Comparison of ENCODE assay signal across 8 cellular contexts in genomic region chr17:7834891-7835817, GRCh38. TPM values are rescaled to one million over a fixed set of nuclear protein-coding genes. Genes with fewer than 3 reads are reported as not detected.
A peak's percentile ranks its signal among the peaks of the same experiment; 100 is the strongest.
DNase-seq lines count a peak whose midpoint lies in the region; ATAC-seq, FAIRE-seq and TF ChIP-seq lines count a peak whose summit lies in the region.

No MANE protein-coding gene starts in this region.

- H3K27me3 ChIP-seq in mammary epithelial cell (ENCODE audit: insufficient read depth, low read length) (no peaks in the 10 kb centered on the region), skeletal muscle tissue (ENCODE audit: control insufficient read depth in 3 of 3, insufficient read depth in 3 of 3, low read length in 3 of 3) (no peaks in the 10 kb centered on the region)

- TF ChIP-seq RAD21 in A549 (conservative IDR thresholded peaks at IDR 0.05 in 1 of 2, IDR thresholded peaks at IDR 0.05 in 1 of 2) = peak; percentile 83 to 88

- H3K4me3 ChIP-seq in A549 (peak overlapping the region; percentile 60), WI38 (ENCODE audit: low read depth, low read length) (peak overlapping the region; percentile 79), mammary epithelial cell (replicated peaks in 1 of 3; ENCODE audit: insufficient read depth in 1 of 3, low read depth in 2 of 3, low read length in 3 of 3) (peak overlapping the region; percentile 69 to 94 (median 76)), skeletal muscle tissue (ENCODE audit: low read length in 3 of 3) (peak overlapping the region; percentile 83 to 98 (median 97))

- TF ChIP-seq CTCF in A549 (IDR thresholded peaks at IDR 0.05) = peak; percentile 87
- TF ChIP-seq CTCF in WI38 (IDR thresholded peaks at IDR 0.05; ENCODE audit: low read depth, low read length) = peak; percentile 80
- peak; percentile 52 to 90 for TF ChIP-seq CTCF in mammary epithelial cell (conservative IDR thresholded peaks at IDR 0.05 in 1 of 2, IDR thresholded peaks at IDR 0.05 in 1 of 2; ENCODE audit: extremely low read depth in 1 of 2, insufficient read depth in 1 of 2, low read depth in 1 of 2, low read length in 2 of 2)

- H3K4me1 ChIP-seq in A549 (peaks cover 35% of the 10 kb centered on the region), mammary epithelial cell (ENCODE audit: insufficient read depth, low read length) (peaks cover 43% of the 10 kb centered on the region), skeletal muscle tissue (ENCODE audit: control insufficient read depth in 3 of 3, insufficient read depth in 3 of 3, low read length in 3 of 3) (peaks cover 38 to 51% (median 40%) of the 10 kb centered on the region in 3 donors)

- 2% methylated on average over 53 of the region's 75 CpGs for WGBS in A549 (ENCODE audit: missing lambda C conversion rate)
- 3% methylated on average over 8 of the region's 75 CpGs for WGBS in mammary epithelial cell (ENCODE audit: low coverage, missing lambda C conversion rate)

- in situ Hi-C loops in mammary epithelial cell (cut with MboI; ENCODE audit: low sequenced_read_pairs in 2 of 2) = no loop called here

- CTCF ChIA-PET in A549 (lab: Yijun Ruan, JAX) (interaction anchor here (0.7 to 25.1 kb wide), 39 partner anchors 5 to 559 kb away, joined by 3 to 677 read pairs (median 4); partner anchors contain the start of genes KDM6B, NAA38, RNF227 and TMEM88), mammary epithelial cell (lab: Charles Lee; ENCODE audit: low non-redundant PET) (interaction anchor here (0.7 to 0.9 kb wide), 3 partner anchors 10 to 97 kb away, joined by 3 to 5 read pairs (median 4); partner anchors contain the start of genes CNTROB and TRAPPC1)

- no peak for TF ChIP-seq EP300 in A549 (IDR thresholded peaks at IDR 0.05)

- FAIRE-seq in A549 (lab: Jason Lieb, UNC) = peak; percentile 84

- DNase-seq in A549 (ENCODE audit: low read depth in 1 of 2, low spot score in 1 of 2) (peak; percentile 99), NCI-H2227 treated with DMSO at 0.1 percent for 48 hours (lab: John Stamatoyannopoulos, UW) (peak; percentile 87), mammary epithelial cell (peak; percentile 98), iPS-NIHi11 (ENCODE audit: low spot score) (peak; percentile 87)

- POLR2A ChIA-PET in A549 (lab: Yijun Ruan, JAX) = interaction anchor here (0.6 to 6.7 kb wide), 7 partner anchors 8 to 50 kb away, joined by 3 to 44 read pairs (median 6); partner anchors contain the start of genes CYB5D1 and NAA38

- H3K4me2 ChIP-seq in A549 (peak overlapping the region; percentile 96), mammary epithelial cell (ENCODE audit: insufficient read depth, low read depth, low read length) (peak overlapping the region; percentile 98)

- H3K79me2 ChIP-seq in mammary epithelial cell (ENCODE audit: insufficient read depth, low read length) = peaks cover 6% of the 10 kb centered on the region

- peak; percentile 39 for TF ChIP-seq POLR2A in A549 (IDR thresholded peaks at IDR 0.05; ENCODE audit: low read length)

- dilution Hi-C loops in mammary epithelial cell (cut with HindIII; ENCODE audit: low sequenced_read_pairs) = no loop called here

- peak; percentile 58 to 73 for ATAC-seq in A549
- peak; percentile 29 for ATAC-seq in GM18861 (IDR thresholded peaks at IDR 0.05; ENCODE audit: unreplicated experiment)
- peak; percentile 45 for ATAC-seq in HG03175 (IDR thresholded peaks at IDR 0.05; ENCODE audit: unreplicated experiment)

- TSS peak; percentile 37 for BruUV-seq in mammary epithelial cell (replicated peaks; lab: Mats Ljungman, UMichigan)

- H3K9ac ChIP-seq in mammary epithelial cell (ENCODE audit: insufficient read depth, low read length) (peak overlapping the region; percentile 95), skeletal muscle tissue (ENCODE audit: low read depth in 1 of 3, low read length in 3 of 3) (peak overlapping the region; percentile 96 to 100 (median 99))

- H4K20me1 ChIP-seq in mammary epithelial cell (ENCODE audit: insufficient read depth, low read length) = no peaks in the 10 kb centered on the region

- H3K27ac ChIP-seq in A549 (peak overlapping the region; percentile 82 to 89), mammary epithelial cell (ENCODE audit: insufficient read depth, low read depth, low read length) (peak overlapping the region; percentile 97), skeletal muscle tissue (ENCODE audit: low read depth, low read length) (peak overlapping the region; percentile 100)

- H3K9me3 ChIP-seq in A549 (no peaks in the 10 kb centered on the region), mammary epithelial cell (replicated peaks; ENCODE audit: insufficient read depth, low read length) (no peaks in the 10 kb centered on the region), skeletal muscle tissue (ENCODE audit: control insufficient read depth in 3 of 3, low read length in 3 of 3) (no peaks in the 10 kb centered on the region)

- H2AFZ ChIP-seq in mammary epithelial cell (ENCODE audit: low read depth, low read length) = peak overlapping the region; percentile 94

- H3K36me3 ChIP-seq in mammary epithelial cell (ENCODE audit: insufficient read depth, low read length) (no peaks in the 10 kb centered on the region), skeletal muscle tissue (ENCODE audit: control insufficient read depth in 3 of 3, insufficient read depth in 3 of 3, low read length in 3 of 3) (peaks cover 0 to 3% (median 0%) of the 10 kb centered on the region in 3 donors)

- intact Hi-C loops in mammary epithelial cell (cut with micrococcal nuclease) = loop anchor here (1.0 to 2.0 kb wide), 6 partner anchors 16 to 222 kb away; partner anchors contain the start of genes CHD3, DNAH2 and TP53

TF ChIP-seq in A549, 52 proteins besides CTCF, POLR2A, EP300 and RAD21 (continues in another document):
- TF ChIP-seq, protein P1, sequence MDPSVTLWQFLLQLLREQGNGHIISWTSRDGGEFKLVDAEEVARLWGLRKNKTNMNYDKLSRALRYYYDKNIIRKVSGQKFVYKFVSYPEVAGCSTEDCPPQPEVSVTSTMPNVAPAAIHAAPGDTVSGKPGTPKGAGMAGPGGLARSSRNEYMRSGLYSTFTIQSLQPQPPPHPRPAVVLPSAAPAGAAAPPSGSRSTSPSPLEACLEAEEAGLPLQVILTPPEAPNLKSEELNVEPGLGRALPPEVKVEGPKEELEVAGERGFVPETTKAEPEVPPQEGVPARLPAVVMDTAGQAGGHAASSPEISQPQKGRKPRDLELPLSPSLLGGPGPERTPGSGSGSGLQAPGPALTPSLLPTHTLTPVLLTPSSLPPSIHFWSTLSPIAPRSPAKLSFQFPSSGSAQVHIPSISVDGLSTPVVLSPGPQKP (IDR thresholded peaks at IDR 0.05; ENCODE audit: low read depth, low read length) = no peak
- TF ChIP-seq KDM1A (IDR thresholded peaks at IDR 0.05; ENCODE audit: low read depth) = no peak
- no peak for TF ChIP-seq ZFP36 (IDR thresholded peaks at IDR 0.05; ENCODE audit: borderline replicate concordance, partially characterized antibody)
- TF ChIP-seq, protein P2, sequence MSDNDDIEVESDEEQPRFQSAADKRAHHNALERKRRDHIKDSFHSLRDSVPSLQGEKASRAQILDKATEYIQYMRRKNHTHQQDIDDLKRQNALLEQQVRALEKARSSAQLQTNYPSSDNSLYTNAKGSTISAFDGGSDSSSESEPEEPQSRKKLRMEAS (IDR thresholded peaks at IDR 0.05) = peak; percentile 95
- TF ChIP-seq CHD2 (IDR thresholded peaks at IDR 0.05; ENCODE audit: low read length, partially characterized antibody) = peak; percentile 65

RNA-seq across cellular contexts. Expression of gene KDM6B, which starts 1.1 kb away (rescaled TPM):
- 1.3 and 3.3 TPM in 2 replicates for polyA plus RNA-seq in A549 (2011; rRNA removed)
- polyA plus RNA-seq in A549 (2012; cell fraction: cytosol; rRNA removed) = 1.8 and 2.7 TPM in 2 replicates
- polyA plus RNA-seq in A549 (2012; cell fraction: nucleus; rRNA removed) = 9.4 and 11.6 TPM in 2 replicates
- polyA plus RNA-seq in A549 (2017; fragmentation: RNase III; extraction: RNeasy Plus Mini Kit Qiagen cat#74134 plus additional on column Dnase treatment) = 7.6 to 10.2 TPM (median 8.8 TPM) in 3 replicates
- 10.8 and 14.7 TPM in 2 replicates for polyA minus RNA-seq in A549 (2011; rRNA and poly(A)+ RNA removed)
- 10 to 100 TPM in 1 of 2 donors, 1 to 10 TPM in 1; 8.2 to 26.5 TPM for total RNA-seq in mammary epithelial cell
- polyA plus RNA-seq in mammary epithelial cell = 0.68 TPM
- 4.5 TPM for polyA minus RNA-seq in mammary epithelial cell
- 2.6 TPM for total RNA-seq in skeletal muscle tissue

RNA-seq across cellular contexts. Expression of gene TMEM88, which starts 19.7 kb away (rescaled TPM):
- polyA plus RNA-seq in A549 (2011; rRNA removed) (0.48 and 0.57 TPM in 2 replicates), A549 (2017; fragmentation: RNase III; extraction: RNeasy Plus Mini Kit Qiagen cat#74134 plus additional on column Dnase treatment) (0.17 to 0.73 TPM (median 0.33 TPM) in 3 replicates), mammary epithelial cell (0.15 TPM)
- polyA plus RNA-seq in A549 (2012; cell fraction: cytosol; rRNA removed) = 0.29 and 0.44 TPM in 2 replicates
- polyA plus RNA-seq in A549 (2012; cell fraction: nucleus; rRNA removed) = 11.6 and 16.8 TPM in 2 replicates
- polyA minus RNA-seq in A549 (2011; rRNA and poly(A)+ RNA removed) = 0.54 TPM in 1 of 2 replicates, not detected in the other
- total RNA-seq in mammary epithelial cell (1 to 10 TPM in 1 of 2 donors, under 1 TPM in 1; 0.17 to 2.3 TPM), skeletal muscle tissue (7.3 TPM)
- not detected for polyA minus RNA-seq in mammary epithelial cell

RNA-seq across cellular contexts. Expression of gene NAA38, which starts 22.2 kb away (rescaled TPM):
- polyA plus RNA-seq in A549 (2011; rRNA removed) = 98.9 and 102 TPM in 2 replicates
- 518 TPM in 2 replicates for polyA plus RNA-seq in A549 (2012; cell fraction: cytosol; rRNA removed)
- polyA plus RNA-seq in A549 (2012; cell fraction: nucleus; rRNA removed) = 332 and 388 TPM in 2 replicates
- 268 to 287 TPM (median 275 TPM) in 3 replicates for polyA plus RNA-seq in A549 (2017; fragmentation: RNase III; extraction: RNeasy Plus Mini Kit Qiagen cat#74134 plus additional on column Dnase treatment)
- polyA minus RNA-seq in A549 (2011; rRNA and poly(A)+ RNA removed) = 18.6 and 32.8 TPM in 2 replicates
- total RNA-seq in mammary epithelial cell = 10 to 100 TPM; 28.2 to 81.5 TPM
- 99.4 TPM for polyA plus RNA-seq in mammary epithelial cell
- polyA minus RNA-seq in mammary epithelial cell = 11.0 TPM
- total RNA-seq in skeletal muscle tissue = 50.1 TPM

RNA-seq across cellular contexts. Expression of gene CYB5D1, which starts 22.6 kb away (rescaled TPM):
- polyA plus RNA-seq in A549 (2011; rRNA removed) (17.7 and 20.4 TPM in 2 replicates), A549 (2017; fragmentation: RNase III; extraction: RNeasy Plus Mini Kit Qiagen cat#74134 plus additional on column Dnase treatment) (26.4 to 28.2 TPM (median 28.1 TPM) in 3 replicates), mammary epithelial cell (8.2 TPM)
- polyA plus RNA-seq in A549 (2012; cell fraction: cytosol; rRNA removed) = 15.8 and 19.3 TPM in 2 replicates
- polyA plus RNA-seq in A549 (2012; cell fraction: nucleus; rRNA removed) = 16.0 and 16.3 TPM in 2 replicates
- polyA minus RNA-seq in A549 (2011; rRNA and poly(A)+ RNA removed) = 10.9 and 13.0 TPM in 2 replicates
- total RNA-seq in mammary epithelial cell (10 to 100 TPM; 14.1 to 15.2 TPM), skeletal muscle tissue (3.7 TPM)
- polyA minus RNA-seq in mammary epithelial cell = 25.7 TPM

RNA-seq across cellular contexts. Expression of gene CHD3, which starts 53.4 kb away (rescaled TPM):
- polyA plus RNA-seq in A549 (2011; rRNA removed) (56.3 and 69.7 TPM in 2 replicates), A549 (2017; fragmentation: RNase III; extraction: RNeasy Plus Mini Kit Qiagen cat#74134 plus additional on column Dnase treatment) (88.0 to 113 TPM (median 111 TPM) in 3 replicates), mammary epithelial cell (22.0 TPM)
- 65.2 and 89.0 TPM in 2 replicates for polyA plus RNA-seq in A549 (2012; cell fraction: cytosol; rRNA removed)
- polyA plus RNA-seq in A549 (2012; cell fraction: nucleus; rRNA removed) = 224 and 249 TPM in 2 replicates
- 139 and 156 TPM in 2 replicates for polyA minus RNA-seq in A549 (2011; rRNA and poly(A)+ RNA removed)
- total RNA-seq in mammary epithelial cell (10 to 100 TPM; 28.8 to 87.5 TPM), skeletal muscle tissue (76.2 TPM)
- polyA minus RNA-seq in mammary epithelial cell = 76.1 TPM

Comparison
In these comparisons a context has a peak if more than half of its experiments do, and no peak if none do; other contexts are left out.
1. Peak in every context shown above with its lines: DNase-seq, ATAC-seq, H3K4me3 ChIP-seq and H3K27ac ChIP-seq.